ENCODE assay signal across 8 cellular contexts in the genomic region with DNA sequence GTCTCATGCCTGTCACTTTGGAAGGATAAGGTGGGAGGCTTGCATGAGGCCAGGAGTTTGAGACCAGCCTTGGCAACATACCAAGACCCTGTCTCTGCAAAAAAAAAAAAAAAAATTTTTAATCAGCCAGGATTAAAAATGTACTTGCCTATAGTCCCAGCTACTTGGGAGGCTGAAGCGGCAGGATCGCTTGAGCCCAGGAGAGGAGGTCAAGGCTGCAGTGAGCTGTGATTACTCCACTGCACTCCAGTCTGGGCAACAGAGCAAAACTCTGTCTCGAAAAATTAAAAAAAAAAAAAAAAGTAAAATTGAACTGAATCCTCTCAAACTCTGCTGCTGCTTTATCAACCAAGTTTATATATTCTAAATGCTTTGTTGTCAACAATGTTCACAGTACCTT.
"Had no signal": no experiment of that assay in that cellular context is flagged by ENCODE, and none has a peak within 500 bp of the region (broad histone marks: within the 10 kb centered on the region; RNA-seq: fewer than 3 reads in every experiment).

No MANE protein-coding gene starts in this region.

- H3K27me3 Mint-ChIP-seq: IgD-negative memory B cell had no signal

- DNase-seq: GOT3, H7, HFFc6 had no signal

- H3K4me3 ChIP-seq: HAP-1 had no signal

- H3K27ac ChIP-seq: HL-60 had no signal

- H3K4me1 Mint-ChIP-seq: IgD-negative memory B cell had no signal

- ATAC-seq: HCT116, HepG2 had no signal

- H3K9me3 ChIP-seq: HAP-1 had no signal

- H3K4me3 Mint-ChIP-seq: HFFc6, IgD-negative memory B cell had no signal

- H3K36me3 Mint-ChIP-seq: IgD-negative memory B cell had no signal

- H3K9me3 Mint-ChIP-seq: HFFc6, IgD-negative memory B cell had no signal

- H3K27ac Mint-ChIP-seq: HFFc6, IgD-negative memory B cell had no signal
